1 cellular context compared by ENCODE assay signal in the genomic region with DNA sequence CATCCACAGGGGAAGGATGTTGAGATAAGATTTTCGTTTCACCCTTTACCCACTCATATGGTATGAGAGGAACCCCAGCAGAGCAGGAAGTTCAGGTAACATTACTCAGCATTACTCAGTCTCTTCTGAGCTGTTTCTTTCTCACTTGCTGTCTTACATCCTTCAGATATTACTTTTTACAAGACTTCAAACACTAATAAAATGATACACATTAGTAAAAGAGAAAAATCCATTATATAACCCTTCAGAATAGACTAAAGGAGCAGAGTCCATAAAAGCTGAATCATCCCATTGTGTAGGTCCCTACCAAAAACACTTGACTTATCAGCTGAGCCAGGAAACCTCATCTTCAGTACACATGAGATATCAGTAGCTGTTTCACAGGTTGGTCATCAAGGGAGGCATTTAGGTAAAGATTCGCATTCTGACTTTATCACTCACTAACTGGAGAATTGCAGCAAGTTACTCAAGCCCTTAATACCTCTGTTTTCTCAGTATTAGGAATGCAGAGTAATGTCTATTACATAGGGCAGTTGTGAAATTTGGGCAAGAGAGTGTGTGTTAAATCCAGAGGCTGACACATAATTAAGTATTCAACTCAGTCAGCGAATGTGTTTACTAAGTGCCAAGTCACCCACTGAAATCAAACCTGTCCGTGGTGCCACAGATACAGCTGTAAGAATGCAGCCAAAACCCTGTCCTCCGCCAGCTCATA.
TF ChIP-seq lines count a peak whose summit lies in the region.

No MANE protein-coding gene starts in this region.

TF ChIP-seq in H1, 55 proteins besides CTCF, POLR2A, EP300 and RAD21:
- TF ChIP-seq BACH1 (IDR thresholded peaks at IDR 0.05; ENCODE audit: low read length), result 0 out of 2 replicates have a peak, but pooled peaks have one; percentile 22
- TF ChIP-seq TAF1 (IDR thresholded peaks at IDR 0.05; ENCODE audit: low read depth, low read length), result no peak
TF ChIP-seq in H1: peak in this region for 1.
